27 cellular contexts compared by ENCODE assay signal in the genomic region with DNA sequence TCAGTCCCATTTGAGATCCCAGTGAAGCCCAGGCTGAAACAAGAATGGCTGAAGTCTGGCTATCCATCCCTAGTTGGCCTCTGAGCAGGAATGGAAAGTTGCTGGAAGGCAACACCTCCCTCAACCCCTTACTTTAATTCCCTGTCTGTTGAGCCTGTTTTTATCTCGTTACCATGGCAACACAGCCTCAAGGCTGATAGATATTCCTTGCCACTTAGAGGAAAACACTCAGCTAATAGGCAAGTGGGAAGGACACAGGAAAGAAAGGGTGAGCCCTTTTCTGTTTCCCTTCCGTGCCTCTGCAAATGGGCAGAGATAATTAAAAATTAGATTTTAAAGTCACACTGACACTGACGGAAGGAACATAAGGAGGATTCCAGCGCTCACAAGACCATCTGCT.
DNase-seq lines count a peak whose midpoint lies in the region; ATAC-seq, FAIRE-seq and TF ChIP-seq lines count a peak whose summit lies in the region.
"Had no signal": no experiment of that assay in that cellular context is flagged by ENCODE, and none has a peak within 500 bp of the region (broad histone marks: within the 10 kb centered on the region; RNA-seq: fewer than 3 reads in every experiment).

No MANE protein-coding gene starts in this region.

- H3K4me3 Mint-ChIP-seq in astrocyte (ENCODE audit: unreplicated experiment), result no peak overlapping the region
- H3K4me3 Mint-ChIP-seq: activated naive CD8-positive, alpha-beta T cell; activated T-helper 17 cell treated with anti-CD3 and anti-CD28 coated beads, Interleukin-2, amount 50 U/mL, for 72 hours; naive thymus-derived CD4-positive, alpha-beta T cell; stimulated activated memory B cell treated with anti-CD40 and anti-IgM and Interleukin-4, amounts not matched to agents 10 μg/mL and 1 μg/mL and 100 μg/mL, for 72 hours had no signal

- H3K27me3 ChIP-seq in astrocyte (ENCODE audit: insufficient read depth, low read length), result no peaks in the 10 kb centered on the region
- H3K27me3 ChIP-seq: BLaER1, body of pancreas, ovary had no signal

- peaks cover 2% of the 10 kb centered on the region for H3K27me3 Mint-ChIP-seq in astrocyte (ENCODE audit: low read depth, unreplicated experiment)

- no peak overlapping the region for H3K9ac ChIP-seq in astrocyte (ENCODE audit: low read length)
- H3K9ac ChIP-seq: BLaER1, KMS-11 had no signal

- no peaks in the 10 kb centered on the region for H3K4me1 Mint-ChIP-seq in astrocyte (ENCODE audit: low read depth, unreplicated experiment)
- H3K4me1 Mint-ChIP-seq: activated T-helper 17 cell treated with anti-CD3 and anti-CD28 coated beads, Interleukin-2, amount 50 U/mL, for 72 hours; naive thymus-derived CD4-positive, alpha-beta T cell; stimulated activated memory B cell treated with anti-CD40 and anti-IgM and Interleukin-4, amounts not matched to agents 10 μg/mL and 1 μg/mL and 100 μg/mL, for 72 hours had no signal

- FAIRE-seq in astrocyte (lab: Jason Lieb, UNC), result no peak
- FAIRE-seq: colon, D721Med, endometrium, kidney had no signal

- H3K9me3 Mint-ChIP-seq in astrocyte (ENCODE audit: unreplicated experiment), result peaks cover 10% of the 10 kb centered on the region
- H3K9me3 Mint-ChIP-seq: stimulated activated memory B cell treated with anti-CD40 and anti-IgM and Interleukin-4, amounts not matched to agents 10 μg/mL and 1 μg/mL and 100 μg/mL, for 72 hours had no signal

- peak; percentile 66 for DNase-seq in D341Med (ENCODE audit: low spot score)
- peak; percentile 59 for DNase-seq in M059J (ENCODE audit: low read depth)
- DNase-seq in astrocyte (ENCODE audit: low read depth), result peak; percentile 40
- DNase-seq in iPS-NIHi11 (ENCODE audit: low spot score), result peak; percentile 58
- no peak for DNase-seq in DMS79 treated with DMSO at 0.1 percent for 48 hours (lab: John Stamatoyannopoulos, UW)
- DNase-seq in mucosa of descending colon, result no peak
- no peak for DNase-seq in NCI-H748 (lab: John Stamatoyannopoulos, UW; ENCODE audit: unreplicated experiment)
- DNase-seq: activated CD4-positive, alpha-beta T cell treated with anti-CD3 and anti-CD28 coated beads, Interleukin-2, amount 50 U/mL, for 1 hour; body of pancreas; GDM1; kidney; naive thymus-derived CD4-positive, alpha-beta T cell; NCI-H2107; NCI-H774; ovary; PC-3; SIG-M5 had no signal

- TF ChIP-seq CTCF in astrocyte (IDR thresholded peaks at IDR 0.05; ENCODE audit: insufficient read depth, low read depth, low read length), result no peak
- TF ChIP-seq CTCF in mucosa of descending colon (IDR thresholded peaks at IDR 0.05), result no peak

- no peaks in the 10 kb centered on the region for H4K20me1 ChIP-seq in astrocyte (ENCODE audit: insufficient read depth, low read length)
- H4K20me1 ChIP-seq: BLaER1 had no signal

- ATAC-seq in GM21367 (IDR thresholded peaks at IDR 0.05; ENCODE audit: unreplicated experiment) (no peak), mucosa of descending colon (no peak)
- ATAC-seq: activated T-helper 17 cell treated with anti-CD3 and anti-CD28 coated beads, Interleukin-2, amount 50 U/mL, for 72 hours; body of pancreas; naive thymus-derived CD4-positive, alpha-beta T cell; PC-3; stimulated activated memory B cell treated with anti-CD40 and anti-IgM and Interleukin-4, amounts not matched to agents 10 μg/mL and 1 μg/mL and 100 μg/mL, for 72 hours had no signal

- H3K4me1 ChIP-seq in astrocyte (ENCODE audit: insufficient read depth, low read length), result no peaks in the 10 kb centered on the region
- H3K4me1 ChIP-seq in mucosa of descending colon (ENCODE audit: low read depth), result no peaks in the 10 kb centered on the region
- H3K4me1 ChIP-seq: BLaER1, body of pancreas had no signal

- no peaks in the 10 kb centered on the region for H3K79me2 ChIP-seq in astrocyte (ENCODE audit: insufficient read depth, low read length)

- H3K36me3 Mint-ChIP-seq in astrocyte (ENCODE audit: low read depth, unreplicated experiment), result no peaks in the 10 kb centered on the region
- H3K36me3 Mint-ChIP-seq: activated naive CD8-positive, alpha-beta T cell; naive thymus-derived CD4-positive, alpha-beta T cell; stimulated activated memory B cell treated with anti-CD40 and anti-IgM and Interleukin-4, amounts not matched to agents 10 μg/mL and 1 μg/mL and 100 μg/mL, for 72 hours had no signal

- H3K27ac Mint-ChIP-seq in astrocyte (ENCODE audit: unreplicated experiment), result no peak overlapping the region
- H3K27ac Mint-ChIP-seq: activated naive CD8-positive, alpha-beta T cell; activated T-helper 17 cell treated with anti-CD3 and anti-CD28 coated beads, Interleukin-2, amount 50 U/mL, for 72 hours; naive thymus-derived CD4-positive, alpha-beta T cell; stimulated activated memory B cell treated with anti-CD40 and anti-IgM and Interleukin-4, amounts not matched to agents 10 μg/mL and 1 μg/mL and 100 μg/mL, for 72 hours had no signal

- H3K9me3 ChIP-seq in astrocyte (ENCODE audit: insufficient read depth, low read depth, low read length) (no peaks in the 10 kb centered on the region), mucosa of descending colon (no peaks in the 10 kb centered on the region)
- H3K9me3 ChIP-seq: ovary had no signal

- intact Hi-C loops in mucosa of descending colon (cut with DNase I, micrococcal nuclease), result no loop called here

- H3K4me3 ChIP-seq in astrocyte (ENCODE audit: insufficient read depth, low read depth, low read length) (no peak overlapping the region), mucosa of descending colon (no peak overlapping the region)
- H3K4me3 ChIP-seq: BLaER1, body of pancreas, ovary had no signal

- no peak overlapping the region for H3K4me2 ChIP-seq in astrocyte (ENCODE audit: low read length)
- H3K4me2 ChIP-seq: BLaER1, KMS-11 had no signal

- H2AFZ ChIP-seq in astrocyte (ENCODE audit: low read depth, low read length), result no peak overlapping the region

- no peak overlapping the region for H3K27ac ChIP-seq in astrocyte (ENCODE audit: low read depth, low read length)
- H3K27ac ChIP-seq: BLaER1, body of pancreas, KMS-11, ovary, VCaP had no signal

- H3K36me3 ChIP-seq in astrocyte (ENCODE audit: insufficient read depth, low read length) (no peaks in the 10 kb centered on the region), mucosa of descending colon (ENCODE audit: low read depth) (no peaks in the 10 kb centered on the region)
- H3K36me3 ChIP-seq: BLaER1, ovary had no signal

Comparison
In these comparisons a context has a peak if more than half of its experiments do, and no peak if none do; other contexts are left out.
1. DNase-seq: peak in D341Med (single experiment), M059J (single experiment), astrocyte (single experiment) and iPS-NIHi11 (single experiment); none in DMS79 treated with DMSO at 0.1 percent for 48 hours (single experiment), mucosa of descending colon (0 of 3) and NCI-H748 (single experiment).